In genomic region chr19:55266840-55267239, GRCh38 we compare ENCODE assay signal across 17 cellular contexts. TPM values are rescaled to one million over a fixed set of nuclear protein-coding genes. Genes with fewer than 3 reads are reported as not detected.
DNase-seq lines count a peak whose midpoint lies in the region; ATAC-seq, FAIRE-seq and TF ChIP-seq lines count a peak whose summit lies in the region.
"Had no signal": no experiment of that assay in that cellular context is flagged by ENCODE, and none has a peak within 500 bp of the region (broad histone marks: within the 10 kb centered on the region; RNA-seq: fewer than 3 reads in every experiment).

No MANE protein-coding gene starts in this region.

- no peak for TF ChIP-seq CTCF in SK-N-SH (IDR thresholded peaks at IDR 0.05)
- TF ChIP-seq CTCF in H1 (IDR thresholded peaks at IDR 0.05; ENCODE audit: control extremely low read depth in 1 of 3, insufficient read depth in 1 of 3, low read depth in 1 of 3, low read length in 3 of 3): no peak

- H3K4me1 ChIP-seq in SK-N-SH (ENCODE audit: control insufficient read depth in 1 of 2, insufficient read depth in 2 of 2, low read depth in 1 of 2, low read length in 1 of 2) (no peaks in the 10 kb centered on the region), H1 (replicated peaks in 1 of 4; ENCODE audit: control insufficient read depth in 3 of 4, insufficient read depth in 4 of 4, low read length in 3 of 4) (peaks cover 0 to 3% (median 0%) of the 10 kb centered on the region in 4 experiments; a peak in 1 of 7 replicates)
- H3K4me1 ChIP-seq: A549 had no signal

- H4K8ac ChIP-seq in H1 (ENCODE audit: extremely low read depth, insufficient read depth, low read length): no peak overlapping the region

- peaks cover 4% of the 10 kb centered on the region for H3K9me3 Mint-ChIP-seq in stimulated activated effector memory CD8-positive, alpha-beta T cell treated with anti-CD3 and anti-CD28 coated beads, Interleukin-12 subunit alpha, Interleukin-12 subunit beta, amount 100 ng/mL, for 72 hours
- H3K9me3 Mint-ChIP-seq in activated T-cell treated with anti-CD3 and anti-CD28 coated beads, Interleukin-2, amount 50 U/mL, for 4 hours: peaks cover 7% of the 10 kb centered on the region
- H3K9me3 Mint-ChIP-seq: CD4-positive, alpha-beta T cell had no signal

- no peak overlapping the region for H4K91ac ChIP-seq in H1 (replicated peaks; ENCODE audit: insufficient read length, low read length)

- no peak overlapping the region for H2BK20ac ChIP-seq in H1 (ENCODE audit: low read length)

- WGBS in SK-N-SH (ENCODE audit: low lambda C conversion rate): 94% methylated on average over 4 of the region's 4 CpGs
- 93% methylated on average over 4 of the region's 4 CpGs; no CpG with 5 or more reads in 1 of the 2 experiments for WGBS in H1 (ENCODE audit: extremely low coverage in 1 of 2, insufficient coverage in 1 of 2, insufficient read length in 1 of 2, insufficient replicate concordance in 2 of 2, low coverage in 1 of 2, low lambda C conversion rate in 2 of 2, missing lambda C conversion rate in 1 of 2), 2 experiments

- H2BK12ac ChIP-seq in H1 (ENCODE audit: low read depth, low read length): no peak overlapping the region

- H3K79me2 ChIP-seq in SK-N-SH (ENCODE audit: insufficient read depth): no peaks in the 10 kb centered on the region; the same call in 1 of the 2 replicates
- H3K79me2 ChIP-seq in H1 (ENCODE audit: control insufficient read depth in 1 of 2, insufficient read depth in 2 of 2, low read length in 2 of 2): peaks cover 0 to 6% of the 10 kb centered on the region in 2 experiments; a peak in 1 of 4 replicates

- H4K5ac ChIP-seq in H1 (ENCODE audit: insufficient read length, low read depth, low read length): no peak overlapping the region

- H3K56ac ChIP-seq in H1 (replicated peaks; ENCODE audit: insufficient read length, low read depth, low read length): peak overlapping the region; percentile 96

- H3K27me3 ChIP-seq in SK-N-SH (ENCODE audit: insufficient read depth) (no peaks in the 10 kb centered on the region), H1 (replicated peaks in 1 of 4; ENCODE audit: control insufficient read depth in 3 of 4, extremely low read depth in 1 of 4, insufficient read depth in 3 of 4, low read length in 3 of 4) (no peaks in the 10 kb centered on the region)

- no peak overlapping the region for H2BK120ac ChIP-seq in H1 (replicated peaks; ENCODE audit: low read depth, low read length)

- H3K4me3 ChIP-seq in SK-N-SH (ENCODE audit: low read depth in 2 of 2, low read length in 1 of 2): no peak overlapping the region
- no peak overlapping the region for H3K4me3 ChIP-seq in H1 (ENCODE audit: extremely low read depth in 1 of 4, insufficient read depth in 2 of 4, low read depth in 3 of 4, low read length in 4 of 4)
- H3K4me3 ChIP-seq: A549 had no signal

- peaks cover 26% of the 10 kb centered on the region for H3K36me3 Mint-ChIP-seq in stimulated activated effector memory CD8-positive, alpha-beta T cell treated with anti-CD3 and anti-CD28 coated beads, Interleukin-12 subunit alpha, Interleukin-12 subunit beta, amount 100 ng/mL, for 72 hours
- peaks cover 22% of the 10 kb centered on the region for H3K36me3 Mint-ChIP-seq in activated T-cell treated with anti-CD3 and anti-CD28 coated beads, Interleukin-2, amount 50 U/mL, for 4 hours (ENCODE audit: insufficient read depth)

- H3K27ac ChIP-seq in SK-N-SH (ENCODE audit: low read depth in 2 of 2, low read length in 1 of 2) (no peak overlapping the region), H1 (ENCODE audit: low read depth, low read length) (no peak overlapping the region)
- H3K27ac ChIP-seq: 22Rv1, A549, C4-2B had no signal

- H2AFZ ChIP-seq in SK-N-SH (ENCODE audit: low read depth): no peak overlapping the region
- no peak overlapping the region for H2AFZ ChIP-seq in H1 (ENCODE audit: low read length)

- H3K9me3 ChIP-seq in SK-N-SH (no peaks in the 10 kb centered on the region), H1 (ENCODE audit: insufficient read depth in 2 of 2, low read depth in 1 of 2, low read length in 1 of 2) (peaks cover 0 to 3% of the 10 kb centered on the region in 2 experiments; a peak in 3 of 4 replicates)

- H3K27ac Mint-ChIP-seq in stimulated activated effector memory CD8-positive, alpha-beta T cell treated with anti-CD3 and anti-CD28 coated beads, Interleukin-12 subunit alpha, Interleukin-12 subunit beta, amount 100 ng/mL, for 72 hours: peak overlapping the region; percentile 63
- H3K27ac Mint-ChIP-seq: CD4-positive, alpha-beta T cell; H9 had no signal

- H3K18ac ChIP-seq in H1 (ENCODE audit: extremely low read depth, low read length): no peak overlapping the region

- H3K9ac ChIP-seq in SK-N-SH (no peak overlapping the region), H1 (replicated peaks in 1 of 4; ENCODE audit: extremely low read depth in 1 of 4, low read depth in 3 of 4, low read length in 3 of 4) (no peak overlapping the region)

- peaks cover 9% of the 10 kb centered on the region; the same call in 1 of the 2 replicates for H3K23me2 ChIP-seq in H1 (ENCODE audit: low read depth, low read length)

- CTCF ChIA-PET in SK-N-SH (lab: Yijun Ruan, JAX) (interaction anchor here (0.6 kb wide), 1 partner anchor 199 kb away, joined by 5 read pairs; no protein-coding TSS in a partner anchor), H1 (lab: Charles Lee; ENCODE audit: partially characterized antibody) (no interaction called here)

- H2BK15ac ChIP-seq in H1 (ENCODE audit: low read length): no peak overlapping the region

- POLR2A ChIA-PET in SK-N-SH (lab: Yijun Ruan, JAX): no interaction called here
- POLR2A ChIA-PET in H1 (lab: Charles Lee; ENCODE audit: partially characterized antibody): no interaction called here

- no peak overlapping the region for H2AK5ac ChIP-seq in H1 (ENCODE audit: low read depth, low read length)

- H3K79me1 ChIP-seq in H1 (ENCODE audit: low read depth, low read length): peaks cover 7% of the 10 kb centered on the region

- no peak overlapping the region for H2BK5ac ChIP-seq in H1 (ENCODE audit: low read depth, low read length)

- H3K4me2 ChIP-seq in SK-N-SH (no peak overlapping the region), H1 (ENCODE audit: insufficient read depth in 1 of 2, low read depth in 2 of 2, low read length in 2 of 2) (no peak overlapping the region)
- H3K4me2 ChIP-seq: A549 had no signal

- H3K36me3 ChIP-seq in SK-N-SH (replicated peaks in 1 of 2; ENCODE audit: control insufficient read depth in 1 of 2, insufficient read depth in 2 of 2, low read length in 1 of 2) (peaks cover 2 to 4% of the 10 kb centered on the region in 2 experiments), H1 (ENCODE audit: control insufficient read depth in 2 of 4, insufficient read depth in 4 of 4, low read length in 3 of 4) (no peaks in the 10 kb centered on the region)

- TF ChIP-seq EP300 in SK-N-SH (IDR thresholded peaks at IDR 0.05; ENCODE audit: borderline replicate concordance in 1 of 2, low read depth in 1 of 2, low read length in 1 of 2) (no peak), H1 (IDR thresholded peaks at IDR 0.05; ENCODE audit: borderline replicate concordance in 1 of 2, low read depth in 2 of 2, low read length in 2 of 2) (no peak)

- no peak for TF ChIP-seq POLR2A in H1 (IDR thresholded peaks at IDR 0.05; ENCODE audit: control extremely low read depth in 1 of 2, low read depth in 2 of 2, low read length in 2 of 2)

- H3K4ac ChIP-seq in H1 (replicated peaks; ENCODE audit: insufficient read length, low read depth, low read length): no peak overlapping the region

- FAIRE-seq in H1 (lab: Jason Lieb, UNC): no peak
- FAIRE-seq: A549 had no signal

- H3F3A ChIP-seq in SK-N-SH (replicated peaks; ENCODE audit: insufficient read depth): no peaks in the 10 kb centered on the region

- H3K23ac ChIP-seq in H1 (ENCODE audit: insufficient read length): no peak overlapping the region

- no peak for ATAC-seq in SK-N-SH treated with all-trans-retinoic acid at 6 μM for 48 hours
- ATAC-seq in stimulated activated effector memory CD8-positive, alpha-beta T cell treated with anti-CD3 and anti-CD28 coated beads, Interleukin-12 subunit alpha, Interleukin-12 subunit beta, amount 100 ng/mL, for 72 hours: no peak
- ATAC-seq in HG03159 (IDR thresholded peaks at IDR 0.05; ENCODE audit: unreplicated experiment): no peak
- no peak for ATAC-seq in activated T-cell treated with anti-CD3 and anti-CD28 coated beads, Interleukin-2, amount 50 U/mL, for 4 hours
- ATAC-seq: A549 had no signal

- no peak overlapping the region for H3K14ac ChIP-seq in H1 (ENCODE audit: insufficient read length)

- H3K4me1 Mint-ChIP-seq in stimulated activated effector memory CD8-positive, alpha-beta T cell treated with anti-CD3 and anti-CD28 coated beads, Interleukin-12 subunit alpha, Interleukin-12 subunit beta, amount 100 ng/mL, for 72 hours: peaks cover 9% of the 10 kb centered on the region
- H3K4me1 Mint-ChIP-seq in activated T-cell treated with anti-CD3 and anti-CD28 coated beads, Interleukin-2, amount 50 U/mL, for 4 hours (ENCODE audit: low read depth): peaks cover 5% of the 10 kb centered on the region

- no peak for DNase-seq in SK-N-SH
- no peak for DNase-seq in H1 (ENCODE audit: low read depth in 1 of 2, low spot score in 2 of 2)
- DNase-seq in stimulated activated effector memory CD8-positive, alpha-beta T cell treated with anti-CD3 and anti-CD28 coated beads, Interleukin-12 subunit alpha, Interleukin-12 subunit beta, amount 100 ng/mL, for 72 hours (ENCODE audit: low spot score in 2 of 2): no peak
- DNase-seq in activated T-cell treated with anti-CD3 and anti-CD28 coated beads, Interleukin-2, amount 50 U/mL, for 4 hours: no peak
- DNase-seq: AML-193; CD4-positive, alpha-beta T cell; DMS79 treated with DMSO at 0.1 percent for 48 hours; GF-D8; GOT3; H9; IMR-90; KBM-7 had no signal

- no peak overlapping the region for H3K4me3 Mint-ChIP-seq in stimulated activated effector memory CD8-positive, alpha-beta T cell treated with anti-CD3 and anti-CD28 coated beads, Interleukin-12 subunit alpha, Interleukin-12 subunit beta, amount 100 ng/mL, for 72 hours
- no peak overlapping the region for H3K4me3 Mint-ChIP-seq in activated T-cell treated with anti-CD3 and anti-CD28 coated beads, Interleukin-2, amount 50 U/mL, for 4 hours
- H3K4me3 Mint-ChIP-seq: CD4-positive, alpha-beta T cell had no signal

- no peaks in the 10 kb centered on the region for H4K20me1 ChIP-seq in SK-N-SH (ENCODE audit: insufficient read depth)
- H4K20me1 ChIP-seq in H1 (replicated peaks in 1 of 2; ENCODE audit: control insufficient read depth in 1 of 2, insufficient read depth in 2 of 2, low read length in 2 of 2): peaks cover 0 to 10% of the 10 kb centered on the region in 2 experiments

- H3K9me2 ChIP-seq in SK-N-SH: no peaks in the 10 kb centered on the region

- no peak for TF ChIP-seq RAD21 in SK-N-SH (IDR thresholded peaks at IDR 0.05; ENCODE audit: low read length)
- no peak for TF ChIP-seq RAD21 in H1 (IDR thresholded peaks at IDR 0.05 in 1 of 2, conservative IDR thresholded peaks at IDR 0.05 in 1 of 2; ENCODE audit: low read depth in 2 of 2, low read length in 2 of 2)

- no peaks in the 10 kb centered on the region for H3K27me3 Mint-ChIP-seq in activated T-cell treated with anti-CD3 and anti-CD28 coated beads, Interleukin-2, amount 50 U/mL, for 4 hours (ENCODE audit: low read depth)
- H3K27me3 Mint-ChIP-seq: CD4-positive, alpha-beta T cell had no signal

RNA-seq across cellular contexts. Expression of gene PPP6R1, which starts 8.0 kb away (rescaled TPM):
- polyA plus RNA-seq in SK-N-SH (2012; rRNA removed): 44.9 and 47.8 TPM in 2 replicates
- polyA plus RNA-seq in SK-N-SH (2012; cell fraction: cytosol; rRNA removed): 23.6 and 36.5 TPM in 2 replicates
- polyA plus RNA-seq in SK-N-SH (2012; cell fraction: nucleus; rRNA removed): 89.2 and 89.5 TPM in 2 replicates
- total RNA-seq in H1 (2021; fragmentation: NEBNext Ultra II Directional; extraction: Animal tissue kit (Norgen Biotek cat#: 25700)): 74.4 and 75.6 TPM in 2 replicates
- 36.4 and 52.5 TPM in 2 replicates for polyA plus RNA-seq in H1 (2011; rRNA removed)
- polyA plus RNA-seq in H1 (2011; cell fraction: cytosol; rRNA removed): 44.1 TPM
- 72.3 TPM for polyA plus RNA-seq in H1 (2011; cell fraction: nucleus; rRNA removed)
- 38.2 to 56.4 TPM (median 52.6 TPM) in 4 replicates for polyA plus RNA-seq in H1 (2012, experiment 1 of 2)
- 46.1 TPM for polyA plus RNA-seq in H1 (2012, experiment 2 of 2)
- polyA plus RNA-seq in H1 (2013, experiment 1 of 2): 34.4 TPM
- 33.2 TPM for polyA plus RNA-seq in H1 (2013, experiment 2 of 2)
- 55.1 and 73.5 TPM in 2 replicates for polyA minus RNA-seq in H1 (2011; rRNA and poly(A)+ RNA removed)
- 62.7 TPM for polyA minus RNA-seq in H1 (2011; cell fraction: cytosol; rRNA and poly(A)+ RNA removed)
- polyA minus RNA-seq in H1 (2011; cell fraction: nucleus; rRNA and poly(A)+ RNA removed): 41.3 TPM
- total RNA-seq in activated T-cell treated with anti-CD3 and anti-CD28 coated beads, Interleukin-2, amount 50 U/mL, for 4 hours: 100 to 1,000 TPM; 256 to 326 (median 285) TPM

RNA-seq across cellular contexts. Expression of gene HSPBP1, which starts 13.1 kb away (rescaled TPM):
- polyA plus RNA-seq in SK-N-SH (2012; rRNA removed) (51.7 and 55.4 TPM in 2 replicates), H1 (2011; rRNA removed) (100 and 111 TPM in 2 replicates)
- polyA plus RNA-seq in SK-N-SH (2012; cell fraction: cytosol; rRNA removed): 21.5 and 38.1 TPM in 2 replicates
- polyA plus RNA-seq in SK-N-SH (2012; cell fraction: nucleus; rRNA removed): 42.7 and 50.6 TPM in 2 replicates
- 63.4 and 68.8 TPM in 2 replicates for total RNA-seq in H1 (2021; fragmentation: NEBNext Ultra II Directional; extraction: Animal tissue kit (Norgen Biotek cat#: 25700))
- 86.6 TPM for polyA plus RNA-seq in H1 (2011; cell fraction: cytosol; rRNA removed)
- 74.0 TPM for polyA plus RNA-seq in H1 (2011; cell fraction: nucleus; rRNA removed)
- 44.6 to 69.6 TPM (median 66.9 TPM) in 4 replicates for polyA plus RNA-seq in H1 (2012, experiment 1 of 2)
- 84.2 TPM for polyA plus RNA-seq in H1 (2012, experiment 2 of 2)
- 34.0 TPM for polyA plus RNA-seq in H1 (2013, experiment 1 of 2)
- polyA plus RNA-seq in H1 (2013, experiment 2 of 2): 34.1 TPM
- 16.1 and 17.2 TPM in 2 replicates for polyA minus RNA-seq in H1 (2011; rRNA and poly(A)+ RNA removed)
- 28.0 TPM for polyA minus RNA-seq in H1 (2011; cell fraction: cytosol; rRNA and poly(A)+ RNA removed)
- polyA minus RNA-seq in H1 (2011; cell fraction: nucleus; rRNA and poly(A)+ RNA removed): 21.6 TPM
- total RNA-seq in activated T-cell treated with anti-CD3 and anti-CD28 coated beads, Interleukin-2, amount 50 U/mL, for 4 hours: 100 to 1,000 TPM; 113 to 139 (median 121) TPM

RNA-seq across cellular contexts. Expression of gene BRSK1, which starts 17.0 kb away (rescaled TPM):
- 32.2 and 49.7 TPM in 2 replicates for polyA plus RNA-seq in SK-N-SH (2012; rRNA removed)
- 23.5 and 24.1 TPM in 2 replicates for polyA plus RNA-seq in SK-N-SH (2012; cell fraction: cytosol; rRNA removed)
- polyA plus RNA-seq in SK-N-SH (2012; cell fraction: nucleus; rRNA removed): 150 and 318 TPM in 2 replicates
- total RNA-seq in H1 (2021; fragmentation: NEBNext Ultra II Directional; extraction: Animal tissue kit (Norgen Biotek cat#: 25700)): 32.7 and 33.6 TPM in 2 replicates
- 27.6 and 55.2 TPM in 2 replicates for polyA plus RNA-seq in H1 (2011; rRNA removed)
- 51.4 TPM for polyA plus RNA-seq in H1 (2011; cell fraction: cytosol; rRNA removed)
- 281 TPM for polyA plus RNA-seq in H1 (2011; cell fraction: nucleus; rRNA removed)
- 32.1 to 43.0 TPM (median 39.5 TPM) in 4 replicates for polyA plus RNA-seq in H1 (2012, experiment 1 of 2)
- polyA plus RNA-seq in H1 (2012, experiment 2 of 2): 19.0 TPM
- polyA plus RNA-seq in H1 (2013, experiment 1 of 2): 19.6 TPM
- 16.3 TPM for polyA plus RNA-seq in H1 (2013, experiment 2 of 2)
- polyA minus RNA-seq in H1 (2011; rRNA and poly(A)+ RNA removed): 10.9 and 17.1 TPM in 2 replicates
- polyA minus RNA-seq in H1 (2011; cell fraction: cytosol; rRNA and poly(A)+ RNA removed): 14.6 TPM
- 30.8 TPM for polyA minus RNA-seq in H1 (2011; cell fraction: nucleus; rRNA and poly(A)+ RNA removed)
- total RNA-seq in activated T-cell treated with anti-CD3 and anti-CD28 coated beads, Interleukin-2, amount 50 U/mL, for 4 hours: 1 to 10 TPM; 4.0 to 6.5 (median 5.0) TPM

RNA-seq across cellular contexts. Expression of gene TMEM86B, which starts 38.3 kb away (rescaled TPM):
- 2.0 and 3.0 TPM in 2 replicates for polyA plus RNA-seq in SK-N-SH (2012; rRNA removed)
- 0.64 and 1.2 TPM in 2 replicates for polyA plus RNA-seq in SK-N-SH (2012; cell fraction: cytosol; rRNA removed)
- 17.1 and 28.6 TPM in 2 replicates for polyA plus RNA-seq in SK-N-SH (2012; cell fraction: nucleus; rRNA removed)
- total RNA-seq in H1 (2021; fragmentation: NEBNext Ultra II Directional; extraction: Animal tissue kit (Norgen Biotek cat#: 25700)): 2.0 and 2.1 TPM in 2 replicates
- 2.9 and 4.2 TPM in 2 replicates for polyA plus RNA-seq in H1 (2011; rRNA removed)
- polyA plus RNA-seq in H1 (2011; cell fraction: cytosol; rRNA removed): 1.6 TPM
- polyA plus RNA-seq in H1 (2011; cell fraction: nucleus; rRNA removed): 11.9 TPM
- polyA plus RNA-seq in H1 (2012, experiment 1 of 2): 0.81 to 2.9 TPM (median 2.6 TPM) in 4 replicates
- polyA plus RNA-seq in H1 (2012, experiment 2 of 2): 2.2 TPM
- 2.2 TPM for polyA plus RNA-seq in H1 (2013, experiment 1 of 2)
- 1.9 TPM for polyA plus RNA-seq in H1 (2013, experiment 2 of 2)
- polyA minus RNA-seq in H1 (2011; rRNA and poly(A)+ RNA removed): 0.63 and 1.7 TPM in 2 replicates
- polyA minus RNA-seq in H1 (2011; cell fraction: cytosol; rRNA and poly(A)+ RNA removed): not detected
- polyA minus RNA-seq in H1 (2011; cell fraction: nucleus; rRNA and poly(A)+ RNA removed): 4.3 TPM
- total RNA-seq in activated T-cell treated with anti-CD3 and anti-CD28 coated beads, Interleukin-2, amount 50 U/mL, for 4 hours: 1 to 10 TPM; 5.8 to 6.9 (median 6.2) TPM

RNA-seq across cellular contexts. Expression of gene PTPRH, which starts 57.5 kb away (rescaled TPM):
- polyA plus RNA-seq in SK-N-SH (2012; rRNA removed) (0.86 and 1.1 TPM in 2 replicates), H1 (2011; rRNA removed) (0.39 and 1.1 TPM in 2 replicates)
- polyA plus RNA-seq in SK-N-SH (2012; cell fraction: cytosol; rRNA removed): 0.21 and 0.84 TPM in 2 replicates
- 1.5 and 1.9 TPM in 2 replicates for polyA plus RNA-seq in SK-N-SH (2012; cell fraction: nucleus; rRNA removed)
- total RNA-seq in H1 (2021; fragmentation: NEBNext Ultra II Directional; extraction: Animal tissue kit (Norgen Biotek cat#: 25700)): 0.21 and 0.30 TPM in 2 replicates
- 0.34 TPM for polyA plus RNA-seq in H1 (2011; cell fraction: cytosol; rRNA removed)
- 1.3 TPM for polyA plus RNA-seq in H1 (2011; cell fraction: nucleus; rRNA removed)
- polyA plus RNA-seq in H1 (2012, experiment 1 of 2): 0.19 to 0.57 TPM (median 0.32 TPM) in 4 replicates
- 0.31 TPM for polyA plus RNA-seq in H1 (2012, experiment 2 of 2)
- polyA plus RNA-seq in H1 (2013, experiment 1 of 2): 0.75 TPM
- 0.98 TPM for polyA plus RNA-seq in H1 (2013, experiment 2 of 2)
- 1.6 TPM in 2 replicates for polyA minus RNA-seq in H1 (2011; rRNA and poly(A)+ RNA removed)
- 0.51 TPM for polyA minus RNA-seq in H1 (2011; cell fraction: cytosol; rRNA and poly(A)+ RNA removed)
- 1.3 TPM for polyA minus RNA-seq in H1 (2011; cell fraction: nucleus; rRNA and poly(A)+ RNA removed)
- under 1 TPM; 0.11 to 0.38 (median 0.11) TPM for total RNA-seq in activated T-cell treated with anti-CD3 and anti-CD28 coated beads, Interleukin-2, amount 50 U/mL, for 4 hours
- total RNA-seq: CD4-positive, alpha-beta T cell had no signal
